ENCODE assay signal across 26 cellular contexts in the genomic region with DNA sequence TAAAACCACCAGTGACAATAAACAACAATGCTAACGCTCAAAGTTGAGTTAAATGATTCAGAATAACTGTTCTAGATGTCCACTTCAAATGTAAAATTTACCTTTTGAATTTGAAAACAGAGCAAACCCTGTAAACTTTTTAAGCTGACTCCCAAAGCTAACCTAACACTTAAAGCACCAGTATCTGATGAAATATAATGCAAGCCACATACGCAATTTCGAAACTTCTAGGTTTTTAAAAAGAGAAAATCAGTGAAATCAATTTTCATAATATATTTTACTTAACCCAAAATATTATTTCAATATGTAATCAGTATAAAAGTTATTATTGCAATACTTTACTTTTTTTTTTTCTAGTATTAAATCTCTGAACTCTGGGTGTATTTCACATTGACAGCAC.
"Had no signal": no experiment of that assay in that cellular context is flagged by ENCODE, and none has a peak within 500 bp of the region (broad histone marks: within the 10 kb centered on the region; RNA-seq: fewer than 3 reads in every experiment).

No MANE protein-coding gene starts in this region.

- H3K27ac ChIP-seq: coronary artery, esophagus muscularis mucosa, heart right ventricle, lower lobe of right lung, prostate gland, sigmoid colon, stomach, thyroid gland had no signal

- H3K36me3 ChIP-seq: esophagus muscularis mucosa, heart right ventricle, lower lobe of right lung, prostate gland, right atrium auricular region, sigmoid colon, stomach, thyroid gland had no signal

- DNase-seq: dermis blood vessel endothelial cell; effector memory CD4-positive, alpha-beta T cell; foreskin melanocyte; glutamatergic neuron; heart right ventricle; hippocampal formation; immature natural killer cell; islet precursor cell; kidney glomerular epithelial cell; left ventricle myocardium superior; lower lobe of right lung; naive thymus-derived CD8-positive, alpha-beta T cell; nephron progenitor cell; nucleus accumbens; sigmoid colon; stimulated activated CD4-positive, alpha-beta T cell treated with anti-CD3 and anti-CD28 coated beads, Interleukin-2, amount 100 ng/mL, for 24 hours; stimulated activated CD4-positive, alpha-beta T cell treated with anti-CD3 and anti-CD28 coated beads, Interleukin-4, amount 100 ng/mL, for 24 hours; stimulated activated naive CD4-positive, alpha-beta T cell treated with Interleukin-2 at 50 U/mL for 16 hours; stomach; thyroid gland; trophoblast cell had no signal

- H3K4me3 ChIP-seq: coronary artery, esophagus muscularis mucosa, heart right ventricle, lower lobe of right lung, prostate gland, right atrium auricular region, sigmoid colon, stomach, thyroid gland had no signal

- H3K4me1 ChIP-seq: prostate gland, sigmoid colon had no signal

- H3K9me3 ChIP-seq: esophagus muscularis mucosa, heart right ventricle, lower lobe of right lung, prostate gland, right atrium auricular region, sigmoid colon, stomach, thyroid gland had no signal

- H3K27me3 ChIP-seq: esophagus muscularis mucosa, heart right ventricle, right atrium auricular region, sigmoid colon, stomach, thyroid gland had no signal

- ATAC-seq: lower lobe of right lung; naive thymus-derived CD8-positive, alpha-beta T cell; stimulated activated effector memory CD8-positive, alpha-beta T cell treated with anti-CD3 and anti-CD28 coated beads, Interleukin-12 subunit alpha, Interleukin-12 subunit beta, amount 100 ng/mL, for 72 hours had no signal
